12 cellular contexts compared by ENCODE assay signal in genomic region chr1:230210979-230211336, GRCh38.
DNase-seq lines count a peak whose midpoint lies in the region; ATAC-seq and TF ChIP-seq lines count a peak whose summit lies in the region.
"Had no signal": no experiment of that assay in that cellular context is flagged by ENCODE, and none has a peak within 500 bp of the region (broad histone marks: within the 10 kb centered on the region; RNA-seq: fewer than 3 reads in every experiment).

No MANE protein-coding gene starts in this region.

- no peak overlapping the region for H2AK9ac ChIP-seq in IMR-90 (replicated peaks; ENCODE audit: low read depth, low read length, poor library complexity)

- H2BK120ac ChIP-seq in IMR-90 (ENCODE audit: low read depth, low read length): no peak overlapping the region

- peaks cover 35 to 55% of the 10 kb centered on the region in 2 experiments for H3K79me1 ChIP-seq in IMR-90 (ENCODE audit: low read depth in 1 of 2, low read length in 2 of 2)

- no peak for TF ChIP-seq RAD21 in IMR-90 (IDR thresholded peaks at IDR 0.05; ENCODE audit: low read length)

- TF ChIP-seq CTCF in IMR-90 (conservative IDR thresholded peaks at IDR 0.05; ENCODE audit: low read depth, low read length) (no peak), cardiac fibroblast (IDR thresholded peaks at IDR 0.05; ENCODE audit: low read depth, low read length) (no peak)

- H4K20me1 ChIP-seq in IMR-90 (ENCODE audit: insufficient read depth, low read length): peaks cover 42% of the 10 kb centered on the region

- H3K27me3 ChIP-seq in IMR-90 (ENCODE audit: control insufficient read depth, insufficient read depth, low read length) (no peaks in the 10 kb centered on the region), layer of hippocampus (ENCODE audit: control insufficient read depth, insufficient read depth, low read length) (no peaks in the 10 kb centered on the region)
- H3K27me3 ChIP-seq: MG63 had no signal

- H3K4me2 ChIP-seq in IMR-90 (ENCODE audit: low read depth, low read length): no peak overlapping the region

- H2AFZ ChIP-seq in IMR-90 (replicated peaks; ENCODE audit: low read length, poor library complexity): no peak overlapping the region

- no TSS peak for BruUV-seq in IMR-90 (replicated peaks; lab: Mats Ljungman, UMichigan)

- POLR2A ChIA-PET in IMR-90 (lab: Charles Lee; ENCODE audit: unreplicated experiment): no interaction called here

- no peak overlapping the region; the same call in 1 of the 2 replicates for H4K5ac ChIP-seq in IMR-90 (ENCODE audit: low read depth, low read length)

- H3K9me1 ChIP-seq in IMR-90 (ENCODE audit: insufficient read depth, low read length): peaks cover 14% of the 10 kb centered on the region

- no CpG with 5 or more reads among the region's 13 CpGs for WGBS in IMR-90 (ENCODE audit: extremely low coverage in 2 of 2, insufficient read length in 1 of 2), 2 experiments

- no peak overlapping the region for H3K9ac ChIP-seq in IMR-90 (ENCODE audit: low read depth, low read length)

- no peak for DNase-seq in IMR-90
- DNase-seq in cardiac fibroblast (ENCODE audit: low read depth in 2 of 2): peak; percentile 13 to 32
- no peak for DNase-seq in ACHN
- DNase-seq in NCI-H748 (lab: John Stamatoyannopoulos, UW; ENCODE audit: unreplicated experiment): no peak
- DNase-seq in NCI-H146 (lab: John Stamatoyannopoulos, UW): no peak
- DNase-seq: activated CD8-positive, alpha-beta memory T cell treated with anti-CD3 and anti-CD28 coated beads, Interleukin-2, amount 50 U/mL, for 48 hours; MG63; NCI-H2171 treated with DMSO at 0.1 percent for 48 hours; nephron progenitor cell; PC-3 had no signal

- dilution Hi-C loops in IMR-90 (cut with HindIII; ENCODE audit: low sequenced_read_pairs, unreplicated experiment): no loop called here

- in situ Hi-C loops in IMR-90 (cut with MboI; ENCODE audit: low sequenced_read_pairs): no loop called here
- in situ Hi-C loops in ACHN (cut with HindIII; ENCODE audit: low pct_ligation_motif_present, low pct_unique_long_range_greater_than_20kb, low sequenced_read_pairs): no loop called here

- H3K56ac ChIP-seq in IMR-90 (ENCODE audit: extremely low read depth, insufficient read depth, low read length): no peak overlapping the region

- ATAC-seq in IMR-90 (ENCODE audit: low read depth): no peak
- ATAC-seq: PC-3 had no signal

- H3K23ac ChIP-seq in IMR-90 (ENCODE audit: low read depth, low read length): no peak overlapping the region

- no peak for TF ChIP-seq POLR2A in IMR-90 (IDR thresholded peaks at IDR 0.05; ENCODE audit: low read depth, low read length)

- H4K8ac ChIP-seq in IMR-90 (ENCODE audit: low read depth in 2 of 2, low read length in 2 of 2): no peak overlapping the region

- H3K4me3 ChIP-seq in IMR-90 (ENCODE audit: insufficient read depth, low read depth, low read length) (no peak overlapping the region), cardiac fibroblast (replicated peaks in 1 of 2; ENCODE audit: low read depth in 2 of 2, low read length in 2 of 2) (no peak overlapping the region)
- H3K4me3 ChIP-seq: MG63 had no signal

- H4K91ac ChIP-seq in IMR-90 (ENCODE audit: insufficient read depth, low read depth, low read length): no peak overlapping the region

- CTCF ChIA-PET in IMR-90 (lab: Yijun Ruan, JAX): interaction anchor here (0.8 to 1.6 kb wide), 2 partner anchors 16 to 538 kb away, joined by 3 to 4 read pairs; no protein-coding TSS in a partner anchor

- H3K36me3 ChIP-seq in IMR-90 (ENCODE audit: control insufficient read depth, insufficient read depth, low read length): no peaks in the 10 kb centered on the region

- H3K14ac ChIP-seq in IMR-90 (replicated peaks; ENCODE audit: low read depth, low read length): no peak overlapping the region

- H2BK15ac ChIP-seq in IMR-90 (ENCODE audit: low read depth, low read length): no peak overlapping the region

- H2BK20ac ChIP-seq in IMR-90 (ENCODE audit: low read depth, low read length): no peak overlapping the region

- H2BK5ac ChIP-seq in IMR-90 (ENCODE audit: low read depth, low read length, poor library complexity, severe bottlenecking): no peak overlapping the region

- H3K4me1 ChIP-seq in IMR-90 (ENCODE audit: control insufficient read depth, insufficient read depth, low read length): peaks cover 14% of the 10 kb centered on the region

- H2AK5ac ChIP-seq in IMR-90 (ENCODE audit: low read depth, low read length): no peak overlapping the region

- H3K9me3 ChIP-seq in IMR-90 (ENCODE audit: control insufficient read depth, insufficient read depth, low read length): no peaks in the 10 kb centered on the region
- H3K9me3 ChIP-seq: MG63 had no signal

- H3K4ac ChIP-seq in IMR-90 (ENCODE audit: low read depth, low read length): peak overlapping the region; percentile 21; the same call in 1 of the 2 replicates

- intact Hi-C loops in IMR-90 (cut with micrococcal nuclease): no loop called here

- H3K27ac ChIP-seq in IMR-90 (ENCODE audit: insufficient read depth, low read length) (peak overlapping the region; percentile 77; the same call in 1 of the 2 replicates), layer of hippocampus (ENCODE audit: low read depth, low read length) (peak overlapping the region; percentile 27), temporal lobe (ENCODE audit: low read depth, low read length) (peak overlapping the region; percentile 10)

- H3K18ac ChIP-seq in IMR-90 (ENCODE audit: low read depth, low read length): no peak overlapping the region

TF ChIP-seq in IMR-90, 13 proteins besides CTCF, POLR2A, EP300 and RAD21:
- TF ChIP-seq CEBPB (IDR thresholded peaks at IDR 0.05; ENCODE audit: low read depth, low read length) (no peak), MAZ (IDR thresholded peaks at IDR 0.05; ENCODE audit: borderline replicate concordance, low read depth, low read length) (no peak), BHLHE40 (IDR thresholded peaks at IDR 0.05; ENCODE audit: low read depth, low read length) (no peak), SMC3 (IDR thresholded peaks at IDR 0.05; ENCODE audit: low read depth, low read length) (no peak), MXI1 (IDR thresholded peaks at IDR 0.05; ENCODE audit: borderline replicate concordance, low read depth, low read length) (no peak), NFE2L2 (IDR thresholded peaks at IDR 0.05; ENCODE audit: low read depth, low read length) (no peak), RCOR1 (IDR thresholded peaks at IDR 0.05; ENCODE audit: insufficient replicate concordance, low read length) (no peak), MAFK (IDR thresholded peaks at IDR 0.05; ENCODE audit: low read depth, low read length) (no peak), CHD1 (IDR thresholded peaks at IDR 0.05; ENCODE audit: low read depth, low read length) (no peak), USF2 (IDR thresholded peaks at IDR 0.05; ENCODE audit: low read depth, low read length) (no peak), FOS (IDR thresholded peaks at IDR 0.05; ENCODE audit: low read depth, low read length) (no peak), RFX5 (IDR thresholded peaks at IDR 0.05; ENCODE audit: low read depth, low read length) (no peak)
- TF ChIP-seq, protein P1, sequence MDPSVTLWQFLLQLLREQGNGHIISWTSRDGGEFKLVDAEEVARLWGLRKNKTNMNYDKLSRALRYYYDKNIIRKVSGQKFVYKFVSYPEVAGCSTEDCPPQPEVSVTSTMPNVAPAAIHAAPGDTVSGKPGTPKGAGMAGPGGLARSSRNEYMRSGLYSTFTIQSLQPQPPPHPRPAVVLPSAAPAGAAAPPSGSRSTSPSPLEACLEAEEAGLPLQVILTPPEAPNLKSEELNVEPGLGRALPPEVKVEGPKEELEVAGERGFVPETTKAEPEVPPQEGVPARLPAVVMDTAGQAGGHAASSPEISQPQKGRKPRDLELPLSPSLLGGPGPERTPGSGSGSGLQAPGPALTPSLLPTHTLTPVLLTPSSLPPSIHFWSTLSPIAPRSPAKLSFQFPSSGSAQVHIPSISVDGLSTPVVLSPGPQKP (IDR thresholded peaks at IDR 0.05; ENCODE audit: borderline replicate concordance, low read depth, low read length): no peak

Comparison
In these comparisons a context has a peak if more than half of its experiments do, and no peak if none do; other contexts are left out.
1. DNase-seq: peak in cardiac fibroblast (2 of 2); none in IMR-90 (single experiment), ACHN (single experiment), NCI-H748 (single experiment) and NCI-H146 (single experiment).
2. H3K27ac ChIP-seq: peak in every context shown above with its lines; median percentile 77 in IMR-90; 27 in layer of hippocampus; 10 in temporal lobe.